Comparison of ENCODE assay signal across 25 cellular contexts in the genomic region with DNA sequence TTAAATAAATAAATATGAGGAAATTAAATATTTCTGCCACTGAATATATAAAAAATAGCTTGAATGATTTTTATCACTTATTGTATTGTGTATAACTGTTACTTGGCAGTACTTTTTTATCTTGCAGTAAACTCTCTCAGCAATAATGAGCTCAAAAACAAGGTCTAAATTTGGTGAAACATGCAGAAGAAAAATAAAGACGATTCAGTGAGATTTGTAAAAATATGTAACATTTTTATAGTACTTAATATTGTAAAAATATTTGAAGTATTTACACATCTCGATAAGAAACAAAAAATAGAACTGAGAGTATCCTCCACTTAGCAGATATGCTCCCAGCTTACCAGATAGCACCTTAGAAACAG.
A peak's percentile ranks its signal among the peaks of the same experiment; 100 is the strongest.
DNase-seq lines count a peak whose midpoint lies in the region; ATAC-seq and TF ChIP-seq lines count a peak whose summit lies in the region.
"Had no signal": no experiment of that assay in that cellular context is flagged by ENCODE, and none has a peak within 500 bp of the region (broad histone marks: within the 10 kb centered on the region; RNA-seq: fewer than 3 reads in every experiment).

No MANE protein-coding gene starts in this region.

- H3K36me3 ChIP-seq in left ventricle myocardium inferior: no peaks in the 10 kb centered on the region
- H3K36me3 ChIP-seq in right lobe of liver: no peaks in the 10 kb centered on the region
- H3K36me3 ChIP-seq in naive thymus-derived CD4-positive, alpha-beta T cell (ENCODE audit: control insufficient read depth in 2 of 3, insufficient read depth in 3 of 3, low read length in 3 of 3): no peaks in the 10 kb centered on the region
- H3K36me3 ChIP-seq: neural progenitor cell, WERI-Rb-1 had no signal

- peaks cover 13% of the 10 kb centered on the region for H3K4me1 Mint-ChIP-seq in activated T-helper 17 cell treated with anti-CD3 and anti-CD28 coated beads, Interleukin-2, amount 50 U/mL, for 72 hours
- H3K4me1 Mint-ChIP-seq in type B pancreatic cell (ENCODE audit: unreplicated experiment) (peaks cover 19% of the 10 kb centered on the region), mesothelial cell of epicardium (peaks cover 19% of the 10 kb centered on the region)
- H3K4me1 Mint-ChIP-seq in naive thymus-derived CD4-positive, alpha-beta T cell: peaks cover 4 to 32% (median 9%) of the 10 kb centered on the region in 7 donors
- H3K4me1 Mint-ChIP-seq: activated CD8-positive, alpha-beta memory T cell treated with anti-CD3 and anti-CD28 coated beads, Interleukin-2, amount 10 ng/mL, durations not matched to agents 7 days and 5 days; GM23338; neural progenitor cell had no signal

- H3K27ac Mint-ChIP-seq in activated T-helper 17 cell treated with anti-CD3 and anti-CD28 coated beads, Interleukin-2, amount 50 U/mL, for 72 hours: peak overlapping the region; percentile 51
- peak overlapping the region; percentile 65 for H3K27ac Mint-ChIP-seq in type B pancreatic cell
- H3K27ac Mint-ChIP-seq in mesothelial cell of epicardium: no peak overlapping the region
- H3K27ac Mint-ChIP-seq in naive thymus-derived CD4-positive, alpha-beta T cell: peak overlapping the region in 1 of 9 donors; percentile 29
- H3K27ac Mint-ChIP-seq: activated CD4-positive, alpha-beta T cell treated with anti-CD3 and anti-CD28 coated beads, Interleukin-2, amount 10 ng/mL, durations not matched to agents 7 days and 5 days; activated CD8-positive, alpha-beta memory T cell treated with anti-CD3 and anti-CD28 coated beads, Interleukin-2, amount 10 ng/mL, durations not matched to agents 7 days and 5 days; activated T-helper 1 cell treated with anti-CD3 and anti-CD28 coated beads, Interleukin-12 subunit alpha, Interleukin-12 subunit beta, Interleukin-2, Interleukin-4 antibody, amounts not matched to agents 30 ng/mL and 10 ng/mL and 1 ng/mL, durations not matched to agents 14 hours and 24 hours and 36 hours; GM23338; neural progenitor cell; T-helper 17 cell had no signal

- no peak for DNase-seq in left ventricle myocardium inferior
- DNase-seq in left ventricle myocardium superior: no peak
- DNase-seq in right lobe of liver: no peak
- DNase-seq in type B pancreatic cell (ENCODE audit: extremely low spot score, unreplicated experiment): no peak
- DNase-seq in mesothelial cell of epicardium (ENCODE audit: low spot score in 2 of 2, unreplicated experiment in 2 of 2): no peak
- no peak for DNase-seq in naive thymus-derived CD4-positive, alpha-beta T cell
- DNase-seq: activated CD4-positive, alpha-beta T cell treated with anti-CD3 and anti-CD28 coated beads, Interleukin-2, amount 10 ng/mL, durations not matched to agents 7 days and 5 days; activated CD8-positive, alpha-beta memory T cell treated with anti-CD3 and anti-CD28 coated beads, Interleukin-2, amount 10 ng/mL, durations not matched to agents 7 days and 5 days; activated naive CD4-positive, alpha-beta T cell treated with anti-CD3 and anti-CD28 coated beads, Interleukin-2, amount 50 U/mL, for 16 hours; caudate nucleus; COR-L47; DMS79 treated with DMSO at 0.1 percent for 48 hours; left colon; NCI-H1092; NCI-H187 treated with DMSO at 0.1 percent for 48 hours; NCI-H526 treated with DMSO at 0.1 percent for 48 hours; T-helper 17 cell; WERI-Rb-1 had no signal

- H3K27me3 ChIP-seq in left ventricle myocardium inferior (ENCODE audit: low read depth): no peaks in the 10 kb centered on the region
- H3K27me3 ChIP-seq in right lobe of liver: no peaks in the 10 kb centered on the region
- no peaks in the 10 kb centered on the region for H3K27me3 ChIP-seq in naive thymus-derived CD4-positive, alpha-beta T cell (ENCODE audit: control insufficient read depth in 2 of 2, insufficient read depth in 2 of 2, low read length in 2 of 2)
- H3K27me3 ChIP-seq: neural progenitor cell had no signal

- POLR2A ChIA-PET in naive thymus-derived CD4-positive, alpha-beta T cell (lab: Charles Lee): interaction anchor here (0.6 to 1.7 kb wide), 3 partner anchors 10 to 502 kb away, joined by 3 to 5 read pairs (median 4); no protein-coding TSS in a partner anchor

- H3K4me3 Mint-ChIP-seq in activated T-helper 17 cell treated with anti-CD3 and anti-CD28 coated beads, Interleukin-2, amount 50 U/mL, for 72 hours: no peak overlapping the region
- H3K4me3 Mint-ChIP-seq in type B pancreatic cell: no peak overlapping the region
- no peak overlapping the region for H3K4me3 Mint-ChIP-seq in mesothelial cell of epicardium
- H3K4me3 Mint-ChIP-seq in naive thymus-derived CD4-positive, alpha-beta T cell: no peak overlapping the region
- H3K4me3 Mint-ChIP-seq: activated CD4-positive, alpha-beta T cell treated with anti-CD3 and anti-CD28 coated beads, Interleukin-2, amount 10 ng/mL, durations not matched to agents 7 days and 5 days; activated CD8-positive, alpha-beta memory T cell treated with anti-CD3 and anti-CD28 coated beads, Interleukin-2, amount 10 ng/mL, durations not matched to agents 7 days and 5 days; activated T-helper 1 cell treated with anti-CD3 and anti-CD28 coated beads, Interleukin-12 subunit alpha, Interleukin-12 subunit beta, Interleukin-2, Interleukin-4 antibody, amounts not matched to agents 30 ng/mL and 10 ng/mL and 1 ng/mL, durations not matched to agents 14 hours and 24 hours and 36 hours; GM23338; neural progenitor cell; T-helper 17 cell had no signal

- WGBS in right lobe of liver (ENCODE audit: insufficient coverage, low coverage, low lambda C conversion rate, missing lambda C conversion rate): 20% methylated on average over 2 of the region's 2 CpGs

- H3K4me3 ChIP-seq in left ventricle myocardium inferior (no peak overlapping the region), right lobe of liver (no peak overlapping the region)
- no peak overlapping the region for H3K4me3 ChIP-seq in naive thymus-derived CD4-positive, alpha-beta T cell (ENCODE audit: low read length)
- H3K4me3 ChIP-seq: A549, GM23338, neural progenitor cell had no signal

- ATAC-seq in left ventricle myocardium superior (no peak), right lobe of liver (no peak), HG02973 (IDR thresholded peaks at IDR 0.05; ENCODE audit: unreplicated experiment) (no peak)
- no peak for ATAC-seq in activated T-helper 17 cell treated with anti-CD3 and anti-CD28 coated beads, Interleukin-2, amount 50 U/mL, for 72 hours (replicated peaks)
- no peak for ATAC-seq in naive thymus-derived CD4-positive, alpha-beta T cell
- ATAC-seq: activated CD8-positive, alpha-beta memory T cell treated with anti-CD3 and anti-CD28 coated beads, Interleukin-2, amount 10 ng/mL, durations not matched to agents 7 days and 5 days; T-helper 17 cell had no signal

- TF ChIP-seq POLR2A in right lobe of liver (IDR thresholded peaks at IDR 0.05): no peak

- peaks cover 6% of the 10 kb centered on the region for H3K36me3 Mint-ChIP-seq in activated T-helper 17 cell treated with anti-CD3 and anti-CD28 coated beads, Interleukin-2, amount 50 U/mL, for 72 hours (ENCODE audit: low read depth)
- H3K36me3 Mint-ChIP-seq in type B pancreatic cell (peaks cover 4% of the 10 kb centered on the region), mesothelial cell of epicardium (no peaks in the 10 kb centered on the region)
- peaks cover 0 to 11% (median 3%) of the 10 kb centered on the region in 5 donors for H3K36me3 Mint-ChIP-seq in naive thymus-derived CD4-positive, alpha-beta T cell
- H3K36me3 Mint-ChIP-seq: neural progenitor cell had no signal

- H3K27me3 Mint-ChIP-seq in activated T-helper 17 cell treated with anti-CD3 and anti-CD28 coated beads, Interleukin-2, amount 50 U/mL, for 72 hours: no peaks in the 10 kb centered on the region
- no peaks in the 10 kb centered on the region for H3K27me3 Mint-ChIP-seq in type B pancreatic cell
- no peaks in the 10 kb centered on the region for H3K27me3 Mint-ChIP-seq in mesothelial cell of epicardium (ENCODE audit: low read depth)
- no peaks in the 10 kb centered on the region for H3K27me3 Mint-ChIP-seq in naive thymus-derived CD4-positive, alpha-beta T cell
- H3K27me3 Mint-ChIP-seq: activated CD4-positive, alpha-beta T cell treated with anti-CD3 and anti-CD28 coated beads, Interleukin-2, amount 10 ng/mL, durations not matched to agents 7 days and 5 days; activated CD8-positive, alpha-beta memory T cell treated with anti-CD3 and anti-CD28 coated beads, Interleukin-2, amount 10 ng/mL, durations not matched to agents 7 days and 5 days; T-helper 17 cell had no signal

- H3K9me3 Mint-ChIP-seq in activated T-helper 17 cell treated with anti-CD3 and anti-CD28 coated beads, Interleukin-2, amount 50 U/mL, for 72 hours: no peaks in the 10 kb centered on the region
- H3K9me3 Mint-ChIP-seq in type B pancreatic cell (no peaks in the 10 kb centered on the region), mesothelial cell of epicardium (no peaks in the 10 kb centered on the region)
- H3K9me3 Mint-ChIP-seq in naive thymus-derived CD4-positive, alpha-beta T cell: peaks cover 0 to 3% (median 0%) of the 10 kb centered on the region in 11 donors
- H3K9me3 Mint-ChIP-seq: activated CD4-positive, alpha-beta T cell treated with anti-CD3 and anti-CD28 coated beads, Interleukin-2, amount 10 ng/mL, durations not matched to agents 7 days and 5 days; activated T-helper 1 cell treated with anti-CD3 and anti-CD28 coated beads, Interleukin-12 subunit alpha, Interleukin-12 subunit beta, Interleukin-2, Interleukin-4 antibody, amounts not matched to agents 30 ng/mL and 10 ng/mL and 1 ng/mL, durations not matched to agents 14 hours and 24 hours and 36 hours; GM23338; neural progenitor cell had no signal

- CTCF ChIA-PET in naive thymus-derived CD4-positive, alpha-beta T cell (lab: Charles Lee): interaction anchor here (0.6 to 1.4 kb wide), 3 partner anchors 10 to 181 kb away, joined by 3 to 9 read pairs (median 3); no protein-coding TSS in a partner anchor

- H3K27ac ChIP-seq in left ventricle myocardium inferior (replicated peaks): peak overlapping the region; percentile 72
- H3K27ac ChIP-seq in right lobe of liver: peak overlapping the region; percentile 25 to 88 (median 27)
- no peak overlapping the region for H3K27ac ChIP-seq in naive thymus-derived CD4-positive, alpha-beta T cell (ENCODE audit: low read depth, low read length)
- H3K27ac ChIP-seq: neural progenitor cell, WERI-Rb-1 had no signal

- intact Hi-C loops in left ventricle myocardium inferior (cut with micrococcal nuclease) (no loop called here), left ventricle myocardium superior (cut with micrococcal nuclease) (loop anchor here (10.0 kb wide), 1 partner anchor 145 kb away; a partner anchor contains a TSS), right lobe of liver (cut with DNase I) (no loop called here)
- intact Hi-C loops in naive thymus-derived CD4-positive, alpha-beta T cell (cut with micrococcal nuclease): loop anchor here (1.0 to 2.0 kb wide), 2 partner anchors 181 to 182 kb away; no protein-coding TSS in a partner anchor

- no peak for TF ChIP-seq CTCF in left ventricle myocardium inferior (IDR thresholded peaks at IDR 0.05; ENCODE audit: borderline replicate concordance)
- TF ChIP-seq CTCF in right lobe of liver (IDR thresholded peaks at IDR 0.05): no peak
- TF ChIP-seq CTCF in type B pancreatic cell (conservative IDR thresholded peaks at IDR 0.05): no peak
- TF ChIP-seq CTCF in mesothelial cell of epicardium (IDR thresholded peaks at IDR 0.05; ENCODE audit: unreplicated experiment): no peak

- peaks cover 43% of the 10 kb centered on the region for H3K4me1 ChIP-seq in left ventricle myocardium inferior
- peaks cover 0 to 55% (median 17%) of the 10 kb centered on the region in 4 donors for H3K4me1 ChIP-seq in right lobe of liver
- H3K4me1 ChIP-seq in naive thymus-derived CD4-positive, alpha-beta T cell (ENCODE audit: control insufficient read depth in 2 of 2, insufficient read depth in 2 of 2, low read length in 2 of 2): no peaks in the 10 kb centered on the region
- H3K4me1 ChIP-seq: neural progenitor cell had no signal

- H3K9me3 ChIP-seq in left ventricle myocardium inferior (replicated peaks) (no peaks in the 10 kb centered on the region), right lobe of liver (no peaks in the 10 kb centered on the region)
- no peaks in the 10 kb centered on the region for H3K9me3 ChIP-seq in naive thymus-derived CD4-positive, alpha-beta T cell (ENCODE audit: control insufficient read depth in 2 of 3, low read length in 3 of 3)
- H3K9me3 ChIP-seq: A549, SK-N-SH had no signal

Comparison
In these comparisons a context has a peak if more than half of its experiments do, and no peak if none do; other contexts are left out.
1. intact Hi-C loops: an anchor here in left ventricle myocardium superior (10.0 kb wide) and naive thymus-derived CD4-positive, alpha-beta T cell (1.0 to 2.0 kb wide); none called in left ventricle myocardium inferior and right lobe of liver.